20 cellular contexts compared by ENCODE assay signal in genomic region chr7:24005517-24005916, GRCh38.
"Had no signal": no experiment of that assay in that cellular context is flagged by ENCODE, and none has a peak within 500 bp of the region (broad histone marks: within the 10 kb centered on the region; RNA-seq: fewer than 3 reads in every experiment).

No MANE protein-coding gene starts in this region.

- H3K27me3 ChIP-seq: esophagus squamous epithelium, gastrocnemius medialis, upper lobe of left lung had no signal

- H3K36me3 ChIP-seq: esophagus squamous epithelium, gastrocnemius medialis, left ventricle myocardium inferior, thoracic aorta, upper lobe of left lung had no signal

- H3K4me3 ChIP-seq: esophagus squamous epithelium, gastrocnemius medialis, left ventricle myocardium inferior, thoracic aorta, upper lobe of left lung had no signal

- H3K4me1 ChIP-seq: esophagus squamous epithelium, gastrocnemius medialis, left ventricle myocardium inferior, upper lobe of left lung had no signal

- H3K27ac ChIP-seq: esophagus squamous epithelium, gastrocnemius medialis, left ventricle myocardium inferior, thoracic aorta, upper lobe of left lung had no signal

- H3K4me3 Mint-ChIP-seq: activated CD4-positive, alpha-beta memory T cell treated with anti-CD3 and anti-CD28 coated beads for 36 hours; activated naive CD8-positive, alpha-beta T cell treated with anti-CD3 and anti-CD28 coated beads for 36 hours; naive thymus-derived CD8-positive, alpha-beta T cell had no signal

- H3K36me3 Mint-ChIP-seq: activated CD4-positive, alpha-beta memory T cell treated with anti-CD3 and anti-CD28 coated beads for 36 hours had no signal

- H3K27ac Mint-ChIP-seq: activated CD4-positive, alpha-beta memory T cell treated with anti-CD3 and anti-CD28 coated beads for 36 hours; activated naive CD8-positive, alpha-beta T cell treated with anti-CD3 and anti-CD28 coated beads for 36 hours; naive thymus-derived CD8-positive, alpha-beta T cell; progenitor cell of endocrine pancreas had no signal

- H3K27me3 Mint-ChIP-seq: progenitor cell of endocrine pancreas had no signal

- DNase-seq: activated CD4-positive, alpha-beta memory T cell treated with anti-CD3 and anti-CD28 coated beads for 36 hours; activated CD4-positive, alpha-beta T cell treated with anti-CD3 and anti-CD28 coated beads for 4 hours; activated CD4-positive, CD25-positive, alpha-beta regulatory T cell; activated naive CD4-positive, alpha-beta T cell treated with Interleukin-2 at 50 U/mL for 16 hours; activated naive CD8-positive, alpha-beta T cell treated with anti-CD3 and anti-CD28 coated beads for 36 hours; activated T-cell treated with anti-CD3 and anti-CD28 coated beads, Interleukin-2, amount 50 U/mL, for 48 hours; central memory CD4-positive, alpha-beta T cell; effector memory CD4-positive, alpha-beta T cell; esophagus squamous epithelium; gastrocnemius medialis; hippocampal formation; left ventricle myocardium inferior; naive thymus-derived CD8-positive, alpha-beta T cell; retina; stimulated activated CD4-positive, alpha-beta T cell treated with anti-CD3 and anti-CD28 coated beads, Interleukin-4, amount 100 ng/mL, for 24 hours; stimulated activated naive CD4-positive, alpha-beta T cell treated with Interleukin-2 at 50 U/mL for 16 hours; T1000; upper lobe of left lung had no signal

- H3K9me3 ChIP-seq: gastrocnemius medialis, thoracic aorta, upper lobe of left lung had no signal

- H3K4me1 Mint-ChIP-seq: activated naive CD8-positive, alpha-beta T cell treated with anti-CD3 and anti-CD28 coated beads for 36 hours; naive thymus-derived CD8-positive, alpha-beta T cell had no signal
